13 cellular contexts compared by ENCODE assay signal in the genomic region with DNA sequence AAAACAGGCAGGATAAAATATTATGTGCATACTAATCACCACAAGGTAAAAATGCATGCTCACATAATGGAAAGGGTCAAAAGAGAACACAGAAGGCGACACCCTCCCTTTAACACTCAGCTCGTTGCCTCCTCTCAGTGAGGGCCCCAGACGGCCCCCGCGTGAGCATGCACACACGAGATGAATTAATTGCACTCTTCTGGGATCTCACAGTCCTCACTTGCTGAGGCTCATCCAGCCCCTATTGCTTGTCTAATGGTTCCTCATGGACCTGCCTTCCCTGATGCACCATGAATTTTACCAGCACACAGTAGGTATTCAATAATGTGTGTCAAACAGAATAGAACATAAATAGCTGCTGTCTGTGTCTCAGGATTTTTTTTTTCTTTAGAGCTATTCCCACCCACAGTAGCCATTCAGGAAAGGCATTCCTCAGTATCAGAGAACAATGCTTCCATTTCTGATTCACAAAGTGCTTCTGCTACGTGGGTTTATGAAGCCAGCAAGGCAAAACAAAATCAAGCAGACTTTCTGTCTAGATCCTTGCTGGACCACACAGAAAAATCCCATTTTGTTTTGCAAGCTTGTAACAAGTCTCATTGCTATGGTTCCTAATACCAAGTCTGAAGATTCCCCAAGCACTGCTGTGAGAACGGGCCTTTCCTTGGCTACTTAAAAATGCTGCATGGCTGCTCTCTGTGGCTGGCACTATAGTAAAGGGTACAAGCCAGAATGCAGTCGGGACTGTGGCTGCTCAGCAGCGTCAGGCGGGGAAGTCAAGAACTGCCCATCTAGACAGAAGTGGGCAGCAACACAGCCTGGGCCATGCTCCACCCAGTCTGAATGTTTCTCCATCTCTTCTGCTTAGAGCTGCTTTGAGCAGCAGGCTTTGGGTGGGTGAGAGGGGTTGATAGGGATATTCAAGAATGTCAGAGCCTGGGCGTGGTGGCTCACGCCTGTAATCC. TPM values are rescaled to one million over a fixed set of nuclear protein-coding genes. Genes with fewer than 3 reads are reported as not detected.
DNase-seq lines count a peak whose midpoint lies in the region; ATAC-seq and TF ChIP-seq lines count a peak whose summit lies in the region.
"Had no signal": no experiment of that assay in that cellular context is flagged by ENCODE, and none has a peak within 500 bp of the region (broad histone marks: within the 10 kb centered on the region; RNA-seq: fewer than 3 reads in every experiment).

No MANE protein-coding gene starts in this region.

- peak overlapping the region; percentile 80 for H3K27ac Mint-ChIP-seq in HFFc6
- H3K27ac Mint-ChIP-seq in endothelial cell (ENCODE audit: unreplicated experiment): no peak overlapping the region

- no peak for ATAC-seq in HG03159 (IDR thresholded peaks at IDR 0.05; ENCODE audit: unreplicated experiment)
- ATAC-seq: activated T-cell treated with anti-CD3 and anti-CD28 coated beads, Interleukin-2, amount 50 U/mL, for 4 hours had no signal

- H3K27me3 ChIP-seq in layer of hippocampus (ENCODE audit: control insufficient read depth, insufficient read depth, low read length): no peaks in the 10 kb centered on the region

- DNase-seq in HFFc6: no peak
- DNase-seq in dermis blood vessel endothelial cell: peak; percentile 71
- peak; percentile 49 for DNase-seq in retina
- DNase-seq in endothelial cell (ENCODE audit: low spot score): no peak
- DNase-seq in NCI-H2196 (lab: John Stamatoyannopoulos, UW; ENCODE audit: unreplicated experiment): no peak
- no peak for DNase-seq in NK-92 (lab: John Stamatoyannopoulos, UW; ENCODE audit: unreplicated experiment)
- DNase-seq: activated T-cell treated with anti-CD3 and anti-CD28 coated beads, Interleukin-2, amount 50 U/mL, for 4 hours; NCI-H2107; RPMI8226; stimulated activated naive CD4-positive, alpha-beta T cell treated with Interleukin-2 at 50 U/mL for 16 hours had no signal

- no peaks in the 10 kb centered on the region for H3K9me3 Mint-ChIP-seq in HFFc6
- no peaks in the 10 kb centered on the region for H3K9me3 Mint-ChIP-seq in endothelial cell (ENCODE audit: unreplicated experiment)
- H3K9me3 Mint-ChIP-seq: activated T-cell treated with anti-CD3 and anti-CD28 coated beads, Interleukin-2, amount 50 U/mL, for 4 hours had no signal

- TF ChIP-seq CTCF in HFFc6 (IDR thresholded peaks at IDR 0.05) (no peak), endothelial cell (IDR thresholded peaks at IDR 0.05; ENCODE audit: unreplicated experiment) (no peak)

- H3K4me3 Mint-ChIP-seq in HFFc6 (no peak overlapping the region), endothelial cell (ENCODE audit: unreplicated experiment) (no peak overlapping the region)
- H3K4me3 Mint-ChIP-seq: activated T-cell treated with anti-CD3 and anti-CD28 coated beads, Interleukin-2, amount 50 U/mL, for 4 hours had no signal

- H3K27ac ChIP-seq in layer of hippocampus (ENCODE audit: low read depth, low read length): peak overlapping the region; percentile 80

- H3K4me1 Mint-ChIP-seq in HFFc6 (ENCODE audit: low read depth) (peaks cover 89% of the 10 kb centered on the region), endothelial cell (ENCODE audit: unreplicated experiment) (peaks cover 13% of the 10 kb centered on the region)

- peaks cover 6% of the 10 kb centered on the region; the same call in 1 of the 2 replicates for H3K27me3 Mint-ChIP-seq in HFFc6 (ENCODE audit: insufficient read depth)
- H3K27me3 Mint-ChIP-seq in endothelial cell (ENCODE audit: unreplicated experiment): peaks cover 4% of the 10 kb centered on the region

- H3K36me3 Mint-ChIP-seq in HFFc6 (ENCODE audit: low read depth) (peaks cover 2% of the 10 kb centered on the region; the same call in 1 of the 2 replicates), endothelial cell (ENCODE audit: low read depth, unreplicated experiment) (no peaks in the 10 kb centered on the region)

RNA-seq across cellular contexts. Expression of a gene that starts 43.5 kb away (rescaled TPM):
- 100 to 1,000 TPM in 4 of 6 experiments, 10 to 100 TPM in 2; 92.1 to 144 (median 101) TPM for total RNA-seq in HFFc6 (2021; fragmentation: NEBNext Ultra II Directional; extraction: Animal tissue kit (Norgen Biotek cat#: 25700))
- total RNA-seq in dermis blood vessel endothelial cell (21.6 and 30.0 TPM in 2 replicates), endothelial cell (ENCODE audit: unreplicated experiment) (26.9 TPM)

RNA-seq across cellular contexts. Expression of a gene that starts 44.0 kb away (rescaled TPM):
- under 1 TPM; 0.37 to 0.73 (median 0.61) TPM for total RNA-seq in HFFc6 (2021; fragmentation: NEBNext Ultra II Directional; extraction: Animal tissue kit (Norgen Biotek cat#: 25700))
- 1.5 and 2.5 TPM in 2 replicates for total RNA-seq in dermis blood vessel endothelial cell
- total RNA-seq in endothelial cell (ENCODE audit: unreplicated experiment): 4.3 TPM
- total RNA-seq: mononuclear cell had no signal

Comparison
In these comparisons a context has a peak if more than half of its experiments do, and no peak if none do; other contexts are left out.
1. DNase-seq: peak in dermis blood vessel endothelial cell (single experiment) and retina (single experiment); none in HFFc6 (single experiment), endothelial cell (single experiment), NCI-H2196 (single experiment) and NK-92 (single experiment).